10 cellular contexts compared by ENCODE assay signal in the genomic region with DNA sequence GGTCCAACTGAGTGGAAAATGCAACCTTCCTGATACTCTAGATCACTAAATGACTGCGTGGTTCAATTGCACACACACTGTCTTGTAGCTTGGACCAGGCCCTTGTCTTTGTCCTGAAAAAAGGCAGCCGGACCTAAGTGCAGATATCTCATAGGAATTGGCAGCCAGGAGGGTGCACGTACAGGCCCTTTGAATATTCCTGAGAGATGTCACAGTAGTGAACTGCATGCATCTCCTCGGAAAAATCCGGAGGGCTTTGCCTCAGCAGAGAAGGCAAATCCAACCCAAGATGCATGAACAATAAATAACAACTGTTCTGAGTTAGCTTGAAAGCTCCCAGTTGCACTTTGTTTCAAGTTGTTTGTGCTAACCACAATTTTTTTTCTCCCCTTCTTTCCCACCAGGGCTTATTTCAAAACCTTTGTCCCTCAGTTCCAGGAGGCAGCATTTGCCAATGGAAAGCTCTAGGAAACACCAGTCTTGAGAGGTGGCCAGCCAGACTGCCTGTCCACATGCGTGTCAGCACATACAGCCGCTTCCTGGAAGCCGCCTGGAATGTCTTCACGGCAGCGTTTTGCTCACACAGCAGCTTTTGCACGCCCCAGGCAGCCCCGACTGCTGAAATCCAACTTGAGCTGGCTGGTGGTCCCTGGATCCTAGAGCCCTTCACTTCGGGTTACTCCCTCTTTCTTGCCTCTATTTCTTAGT. TPM values are rescaled to one million over a fixed set of nuclear protein-coding genes. Genes with fewer than 3 reads are reported as not detected.
DNase-seq lines count a peak whose midpoint lies in the region; ATAC-seq and TF ChIP-seq lines count a peak whose summit lies in the region.
"Had no signal": no experiment of that assay in that cellular context is flagged by ENCODE, and none has a peak within 500 bp of the region (broad histone marks: within the 10 kb centered on the region; RNA-seq: fewer than 3 reads in every experiment).

No MANE protein-coding gene starts in this region.

- peak overlapping the region; percentile 69 for H3K9ac ChIP-seq in adipocyte (ENCODE audit: low read length)
- no peak overlapping the region for H3K9ac ChIP-seq in rectal smooth muscle tissue (ENCODE audit: low read length)
- H3K9ac ChIP-seq in MM.1S (ENCODE audit: low read length), result no peak overlapping the region

- TF ChIP-seq CTCF in BJ (IDR thresholded peaks at IDR 0.05; ENCODE audit: insufficient read depth, low read depth, low read length), result no peak
- no peak for TF ChIP-seq CTCF in MM.1S (IDR thresholded peaks at IDR 0.05; ENCODE audit: low read length)

- intact Hi-C loops in Right ventricle myocardium superior (cut with DNase I), result no loop called here

- POLR2A ChIA-PET in BJ (lab: Charles Lee), result no interaction called here

- H3F3A ChIP-seq in MM.1S (ENCODE audit: insufficient read depth, low read length), result no peaks in the 10 kb centered on the region

- DNase-seq in BJ (ENCODE audit: low read depth) (peak; percentile 73), adipocyte (ENCODE audit: low read depth) (peak; percentile 95), Right ventricle myocardium superior (peak; percentile 86), hepatic stellate cell (ENCODE audit: low spot score) (no peak), MM.1S (no peak)
- DNase-seq: activated B cell treated with CpG ODN at 0.5 μM for 24 hours, NCI-H146 had no signal

- H3K36me3 ChIP-seq in BJ (ENCODE audit: control insufficient read depth, insufficient read depth, low read length), result no peaks in the 10 kb centered on the region
- H3K36me3 ChIP-seq in adipocyte (ENCODE audit: control insufficient read depth, insufficient read depth, low read length, severe bottlenecking), result no peaks in the 10 kb centered on the region
- no peaks in the 10 kb centered on the region for H3K36me3 ChIP-seq in rectal smooth muscle tissue (ENCODE audit: control insufficient read depth, insufficient read depth, low read length)
- no peaks in the 10 kb centered on the region for H3K36me3 ChIP-seq in MM.1S (replicated peaks; ENCODE audit: insufficient read depth, low read length)

- H3K27ac ChIP-seq in rectal smooth muscle tissue (ENCODE audit: low read depth, low read length) (peak overlapping the region; percentile 30), MM.1S (ENCODE audit: low read length) (no peak overlapping the region)

- no peak overlapping the region for H3K4me2 ChIP-seq in MM.1S (ENCODE audit: low read depth, low read length)

- H3K9me2 ChIP-seq in MM.1S (replicated peaks; ENCODE audit: insufficient read depth, low read length), result no peaks in the 10 kb centered on the region

- peak; percentile 53 for ATAC-seq in Right ventricle myocardium superior (ENCODE audit: poor library complexity)
- no peak for ATAC-seq in GM19351 (IDR thresholded peaks at IDR 0.05; ENCODE audit: unreplicated experiment)
- ATAC-seq in GM21360 (IDR thresholded peaks at IDR 0.05; ENCODE audit: unreplicated experiment), result no peak

- no peaks in the 10 kb centered on the region for H4K20me1 ChIP-seq in MM.1S (ENCODE audit: insufficient read depth, low read length)

- no peaks in the 10 kb centered on the region for H3K27me3 ChIP-seq in BJ (ENCODE audit: control insufficient read depth, insufficient read depth, low read length)
- no peaks in the 10 kb centered on the region for H3K27me3 ChIP-seq in adipocyte (replicated peaks; ENCODE audit: control insufficient read depth, insufficient read depth, low read length)
- H3K27me3 ChIP-seq in rectal smooth muscle tissue (ENCODE audit: control insufficient read depth, insufficient read depth, low read length), result no peaks in the 10 kb centered on the region
- H3K27me3 ChIP-seq in MM.1S (replicated peaks; ENCODE audit: insufficient read depth, low read length), result no peaks in the 10 kb centered on the region

- H3K4me1 ChIP-seq in adipocyte (ENCODE audit: control insufficient read depth, insufficient read depth, low read length) (peaks cover 77% of the 10 kb centered on the region), rectal smooth muscle tissue (ENCODE audit: control insufficient read depth, insufficient read depth, low read length) (peaks cover 9% of the 10 kb centered on the region), MM.1S (ENCODE audit: low read length) (no peaks in the 10 kb centered on the region)

- H3K9me3 ChIP-seq in adipocyte (ENCODE audit: control insufficient read depth, low read length) (no peaks in the 10 kb centered on the region), MM.1S (replicated peaks; ENCODE audit: insufficient read depth, low read length) (no peaks in the 10 kb centered on the region)

- CTCF ChIA-PET in BJ (lab: Yijun Ruan, JAX), result interaction anchor here (0.6 kb wide), 1 partner anchor 573 kb away, joined by 3 read pairs; no protein-coding TSS in a partner anchor

- H3K4me3 ChIP-seq in BJ (ENCODE audit: low read depth, low read length) (no peak overlapping the region), adipocyte (ENCODE audit: low read length) (peak overlapping the region; percentile 36), rectal smooth muscle tissue (ENCODE audit: low read length) (no peak overlapping the region), MM.1S (ENCODE audit: low read length) (no peak overlapping the region)

- H3K79me2 ChIP-seq in MM.1S (ENCODE audit: low read length), result no peaks in the 10 kb centered on the region

- no peak overlapping the region for H2AFZ ChIP-seq in MM.1S (ENCODE audit: low read length)

RNA-seq across cellular contexts. Expression of a gene that starts 54.5 kb away (rescaled TPM):
- 43.1 and 52.5 TPM in 2 replicates for polyA plus RNA-seq in BJ (2011; rRNA removed)
- polyA minus RNA-seq in BJ (2011; rRNA and poly(A)+ RNA removed), result 80.7 and 95.7 TPM in 2 replicates
- 45.7 TPM for total RNA-seq in Right ventricle myocardium superior

Comparison
In these comparisons a context has a peak if more than half of its experiments do, and no peak if none do; other contexts are left out.
1. DNase-seq: peak in BJ (single experiment), adipocyte (single experiment) and Right ventricle myocardium superior (single experiment); none in hepatic stellate cell (single experiment) and MM.1S (single experiment).